ENCODE assay signal across 9 cellular contexts in the genomic region with DNA sequence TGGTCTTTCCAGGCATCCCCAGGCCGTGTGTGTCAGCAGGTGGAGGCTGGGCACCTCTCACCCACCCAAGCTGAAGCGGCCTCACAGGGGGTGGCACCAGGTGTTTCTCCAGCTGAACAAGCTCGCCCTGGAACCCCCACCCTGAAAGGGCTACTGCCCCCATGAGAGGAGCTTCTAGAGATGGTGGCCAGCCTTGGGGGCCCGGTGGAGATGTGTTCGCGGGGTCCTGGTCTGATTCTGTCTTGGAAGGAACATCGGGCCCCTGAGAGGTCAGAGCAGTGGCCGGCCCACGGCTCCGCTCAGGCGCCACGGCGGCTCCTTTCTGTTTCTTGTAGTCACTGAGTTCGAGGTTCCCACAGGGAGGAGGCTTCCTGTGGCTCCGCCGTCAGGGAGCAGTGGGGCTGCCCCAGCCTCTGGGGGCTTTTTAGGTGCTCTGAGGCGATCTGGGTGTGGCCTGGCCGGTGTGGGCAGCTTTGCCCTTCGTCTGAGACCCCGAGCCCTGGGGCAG. TPM values are rescaled to one million over a fixed set of nuclear protein-coding genes. Genes with fewer than 3 reads are reported as not detected.
A peak's percentile ranks its signal among the peaks of the same experiment; 100 is the strongest.
DNase-seq lines count a peak whose midpoint lies in the region; ATAC-seq and TF ChIP-seq lines count a peak whose summit lies in the region.
"Had no signal": no experiment of that assay in that cellular context is flagged by ENCODE, and none has a peak within 500 bp of the region (broad histone marks: within the 10 kb centered on the region; RNA-seq: fewer than 3 reads in every experiment).

No MANE protein-coding gene starts in this region.

- H3K27me3 ChIP-seq in A673 (replicated peaks; ENCODE audit: insufficient read depth, low read depth, low read length, poor library complexity) = no peaks in the 10 kb centered on the region
- H3K27me3 ChIP-seq in Loucy (ENCODE audit: insufficient read depth, low read length, poor library complexity, severe bottlenecking) = no peaks in the 10 kb centered on the region
- H3K27me3 ChIP-seq in gastroesophageal sphincter = no peaks in the 10 kb centered on the region
- H3K27me3 ChIP-seq in trophoblast cell (ENCODE audit: insufficient read depth, low read length) = no peaks in the 10 kb centered on the region
- no peaks in the 10 kb centered on the region for H3K27me3 ChIP-seq in dorsolateral prefrontal cortex

- TF ChIP-seq CTCF in A673 (conservative IDR thresholded peaks at IDR 0.05; ENCODE audit: low read depth, low read length) = no peak
- TF ChIP-seq CTCF in Loucy (conservative IDR thresholded peaks at IDR 0.05; ENCODE audit: low read length) = no peak
- no peak for TF ChIP-seq CTCF in gastroesophageal sphincter (IDR thresholded peaks at IDR 0.05)
- TF ChIP-seq CTCF in dorsolateral prefrontal cortex (IDR thresholded peaks at IDR 0.05 in 54 of 56, conservative IDR thresholded peaks at IDR 0.05 in 2 of 56; ENCODE audit: low read depth in 1 of 56, partially characterized antibody in 56 of 56) = no peak

- no peak overlapping the region for H2BK12ac ChIP-seq in trophoblast cell (ENCODE audit: low read length)

- H4K12ac ChIP-seq in trophoblast cell (ENCODE audit: low read depth, low read length) = no peak overlapping the region

- H3K27ac ChIP-seq in A673 (ENCODE audit: low read depth, low read length, poor library complexity, severe bottlenecking) (peak overlapping the region; percentile 59), gastroesophageal sphincter (peak overlapping the region; percentile 13 to 82 (median 78)), trophoblast cell (ENCODE audit: low read depth, low read length) (no peak overlapping the region), dorsolateral prefrontal cortex (peak overlapping the region in 17 of 59 donors; percentile 9 to 85 (median 46))

- H3K23ac ChIP-seq in trophoblast cell (ENCODE audit: low read length) = no peak overlapping the region

- no peak overlapping the region for H2BK5ac ChIP-seq in trophoblast cell (ENCODE audit: low read depth, low read length, poor library complexity)

- no peak overlapping the region for H3K14ac ChIP-seq in trophoblast cell (ENCODE audit: low read length)

- H2BK120ac ChIP-seq in trophoblast cell (ENCODE audit: insufficient read depth, low read length, poor library complexity) = no peak overlapping the region

- peak overlapping the region; percentile 42 for H3K4ac ChIP-seq in trophoblast cell (ENCODE audit: low read depth, low read length)

- no peak overlapping the region for H3K18ac ChIP-seq in trophoblast cell (ENCODE audit: low read length)

- CTCF ChIA-PET in A673 (lab: Charles Lee) = no interaction called here

- intact Hi-C loops in A673 (cut with micrococcal nuclease; ENCODE audit: unreplicated experiment) = no loop called here
- intact Hi-C loops in dorsolateral prefrontal cortex (cut with DNase I) = no loop called here

- POLR2A ChIA-PET in A673 (lab: Charles Lee; ENCODE audit: low non-redundant PET) = no interaction called here

- no peak overlapping the region for H3K4me3 ChIP-seq in A673 (ENCODE audit: low read depth, low read length, poor library complexity, severe bottlenecking)
- H3K4me3 ChIP-seq in Loucy (ENCODE audit: low read length, poor library complexity, severe bottlenecking) = no peak overlapping the region
- H3K4me3 ChIP-seq in gastroesophageal sphincter = peak overlapping the region in 1 of 2 donors; percentile 29
- no peak overlapping the region for H3K4me3 ChIP-seq in trophoblast cell (ENCODE audit: low read depth, low read length)
- no peak overlapping the region for H3K4me3 ChIP-seq in dorsolateral prefrontal cortex

- WGBS in gastroesophageal sphincter (ENCODE audit: low coverage in 1 of 2), 2 donors = no CpG with 5 or more reads among the region's 20 CpGs
- no CpG with 5 or more reads among the region's 20 CpGs for WGBS in trophoblast cell (ENCODE audit: extremely low coverage, insufficient coverage, insufficient read length)

- H3K9me3 ChIP-seq in A673 (ENCODE audit: low read depth, low read length, poor library complexity, severe bottlenecking) = no peaks in the 10 kb centered on the region
- H3K9me3 ChIP-seq in Loucy (ENCODE audit: insufficient read depth, low read depth, low read length) = peaks cover 4% of the 10 kb centered on the region; the same call in 1 of the 2 replicates
- no peaks in the 10 kb centered on the region for H3K9me3 ChIP-seq in gastroesophageal sphincter
- H3K9me3 ChIP-seq in trophoblast cell (ENCODE audit: insufficient read depth, low read depth, low read length) = peaks cover 5% of the 10 kb centered on the region

- ATAC-seq in gastroesophageal sphincter = no peak

- H3F3A ChIP-seq in Loucy (ENCODE audit: low read depth) = peaks cover 4% of the 10 kb centered on the region; the same call in 1 of the 2 replicates

- no peaks in the 10 kb centered on the region for H3K9me2 ChIP-seq in Loucy (replicated peaks; ENCODE audit: low read depth, low read length)

- H3K9ac ChIP-seq in Loucy (ENCODE audit: low read depth, low read length, poor library complexity, severe bottlenecking) = peak overlapping the region; percentile 59
- H3K9ac ChIP-seq in trophoblast cell (ENCODE audit: low read length) = no peak overlapping the region

- no TSS peak for BruUV-seq in A673 (replicated peaks; lab: Mats Ljungman, UMichigan)

- peaks cover 5% of the 10 kb centered on the region for H3K36me3 ChIP-seq in A673 (ENCODE audit: insufficient read depth, low read length, poor library complexity, severe bottlenecking)
- H3K36me3 ChIP-seq in Loucy (ENCODE audit: insufficient read depth, low read length) = peaks cover 8% of the 10 kb centered on the region
- peaks cover 0 to 4% of the 10 kb centered on the region in 2 donors for H3K36me3 ChIP-seq in gastroesophageal sphincter
- H3K36me3 ChIP-seq in trophoblast cell (ENCODE audit: control insufficient read depth in 1 of 2, insufficient read depth in 2 of 2, low read length in 2 of 2) = peaks cover 5 to 6% of the 10 kb centered on the region in 2 experiments

- peaks cover 32% of the 10 kb centered on the region for H3K4me1 ChIP-seq in A673 (ENCODE audit: insufficient read depth, low read length, poor library complexity, severe bottlenecking)
- H3K4me1 ChIP-seq in Loucy (ENCODE audit: insufficient read depth, low read length, poor library complexity, severe bottlenecking) = peaks cover 57% of the 10 kb centered on the region
- H3K4me1 ChIP-seq in gastroesophageal sphincter = peaks cover 21 to 100% (median 99%) of the 10 kb centered on the region in 3 donors
- H3K4me1 ChIP-seq in trophoblast cell (ENCODE audit: control insufficient read depth in 1 of 2, insufficient read depth in 2 of 2, low read length in 2 of 2) = peaks cover 48 to 61% of the 10 kb centered on the region in 2 experiments

- TF ChIP-seq POLR2A in gastroesophageal sphincter (IDR thresholded peaks at IDR 0.05) = no peak

- H3K79me2 ChIP-seq in Loucy (ENCODE audit: insufficient read depth, low read length) (peaks cover 86% of the 10 kb centered on the region), trophoblast cell (ENCODE audit: control insufficient read depth, insufficient read depth, low read length, poor library complexity) (peaks cover 36% of the 10 kb centered on the region)

- no peak for TF ChIP-seq EP300 in gastroesophageal sphincter (IDR thresholded peaks at IDR 0.05)

- peaks cover 14% of the 10 kb centered on the region for H3K79me1 ChIP-seq in trophoblast cell (ENCODE audit: low read length)

- H2AK5ac ChIP-seq in trophoblast cell (ENCODE audit: low read length) = no peak overlapping the region

- no peak overlapping the region for H4K8ac ChIP-seq in trophoblast cell (ENCODE audit: low read depth, low read length)

- peaks cover 10% of the 10 kb centered on the region for H4K20me1 ChIP-seq in Loucy (ENCODE audit: insufficient read depth, low read length, poor library complexity, severe bottlenecking)

- no peak for DNase-seq in A673 (ENCODE audit: low spot score)
- DNase-seq in trophoblast cell = no peak
- DNase-seq in pons (ENCODE audit: low spot score) = no peak
- no peak for DNase-seq in RKO (ENCODE audit: low spot score)
- no peak for DNase-seq in DMS114 treated with DMSO at 0.1 percent for 48 hours (lab: John Stamatoyannopoulos, UW; ENCODE audit: unreplicated experiment)
- DNase-seq in dorsolateral prefrontal cortex = no peak
- DNase-seq: NCI-H82 had no signal

- H3K4me2 ChIP-seq in Loucy (ENCODE audit: low read depth, low read length, poor library complexity, severe bottlenecking) (peak overlapping the region; percentile 54), trophoblast cell (ENCODE audit: low read length) (no peak overlapping the region)

- H4K91ac ChIP-seq in trophoblast cell (ENCODE audit: low read depth, low read length) = no peak overlapping the region

- H2AFZ ChIP-seq in Loucy (ENCODE audit: low read length) (no peak overlapping the region), trophoblast cell (ENCODE audit: insufficient read depth, low read length, poor library complexity) (no peak overlapping the region)

RNA-seq across cellular contexts. Expression of a gene that starts 46.9 kb away (rescaled TPM):
- total RNA-seq in A673 (2021) (84.9 and 88.1 TPM in 2 replicates), gastroesophageal sphincter (100 to 1,000 TPM in 1 of 4 donors, 10 to 100 TPM in 3; 60.2 to 157 (median 79.0) TPM), dorsolateral prefrontal cortex (100 to 1,000 TPM in 27 of 120 experiments, 10 to 100 TPM in 93; 65.3 to 147 (median 87.5) TPM)
- polyA plus RNA-seq in trophoblast cell (2013) = 73.3 and 73.7 TPM in 2 replicates
